Comparison of ENCODE assay signal across 26 cellular contexts in the genomic region with DNA sequence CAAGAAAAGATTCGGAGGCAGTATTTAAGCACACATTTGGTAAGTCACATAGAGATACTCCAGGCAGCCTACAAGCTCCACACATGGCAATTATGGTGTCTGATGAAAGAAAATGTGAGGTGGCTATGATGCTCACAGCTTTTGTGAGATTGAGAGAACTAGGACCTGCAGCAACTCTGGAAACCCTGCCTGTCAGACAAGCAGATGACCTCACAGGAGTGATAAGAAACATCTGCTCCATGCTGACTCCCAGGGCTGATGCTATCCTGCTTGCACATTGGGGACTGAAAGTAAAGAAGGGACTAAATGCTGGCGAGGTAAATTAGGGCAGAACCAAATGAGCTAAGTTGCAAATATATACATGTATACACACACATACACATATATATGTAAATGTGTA.
DNase-seq lines count a peak whose midpoint lies in the region; ATAC-seq and TF ChIP-seq lines count a peak whose summit lies in the region.
"Had no signal": no experiment of that assay in that cellular context is flagged by ENCODE, and none has a peak within 500 bp of the region (broad histone marks: within the 10 kb centered on the region; RNA-seq: fewer than 3 reads in every experiment).

No MANE protein-coding gene starts in this region.

- H2AFZ ChIP-seq in DND-41 (ENCODE audit: low read depth, low read length), result no peak overlapping the region

- no TSS peak for BruUV-seq in A673 (replicated peaks; lab: Mats Ljungman, UMichigan)

- no peak for TF ChIP-seq CTCF in A673 (conservative IDR thresholded peaks at IDR 0.05; ENCODE audit: low read depth, low read length)
- TF ChIP-seq CTCF in DND-41 (IDR thresholded peaks at IDR 0.05; ENCODE audit: borderline replicate concordance, extremely low read depth, low read length, poor library complexity, severe bottlenecking), result no peak
- no peak for TF ChIP-seq CTCF in RWPE1 (conservative IDR thresholded peaks at IDR 0.05; ENCODE audit: low read depth)

- H3K79me2 ChIP-seq in DND-41 (ENCODE audit: insufficient read depth, low read length), result no peaks in the 10 kb centered on the region

- H3K36me3 ChIP-seq in A673 (ENCODE audit: insufficient read depth, low read length, poor library complexity, severe bottlenecking) (no peaks in the 10 kb centered on the region), DND-41 (ENCODE audit: insufficient read depth, low read length) (no peaks in the 10 kb centered on the region)
- H3K36me3 ChIP-seq: neutrophil had no signal

- POLR2A ChIA-PET in A673 (lab: Charles Lee; ENCODE audit: low non-redundant PET) (no interaction called here), RWPE1 (lab: Yijun Ruan, JAX; ENCODE audit: low non-redundant PET) (no interaction called here)

- CTCF ChIA-PET in A673 (lab: Charles Lee), result no interaction called here
- CTCF ChIA-PET in RWPE1 (lab: Yijun Ruan, JAX), result no interaction called here

- no peak overlapping the region for H3K9ac ChIP-seq in DND-41 (ENCODE audit: low read depth, low read length)

- intact Hi-C loops in A673 (cut with micrococcal nuclease; ENCODE audit: unreplicated experiment), result no loop called here

- H3K27ac ChIP-seq in A673 (ENCODE audit: low read depth, low read length, poor library complexity, severe bottlenecking) (no peak overlapping the region), DND-41 (ENCODE audit: low read length) (peak overlapping the region; percentile 68), RWPE1 (no peak overlapping the region)
- H3K27ac ChIP-seq: C4-2B, neutrophil, psoas muscle had no signal

- H3K9me3 ChIP-seq in A673 (ENCODE audit: low read depth, low read length, poor library complexity, severe bottlenecking), result no peaks in the 10 kb centered on the region
- H3K9me3 ChIP-seq in DND-41 (ENCODE audit: insufficient read depth, low read length, severe bottlenecking), result no peaks in the 10 kb centered on the region
- H3K9me3 ChIP-seq: neutrophil, psoas muscle had no signal

- H3K4me1 ChIP-seq in A673 (ENCODE audit: insufficient read depth, low read length, poor library complexity, severe bottlenecking), result no peaks in the 10 kb centered on the region
- peaks cover 38% of the 10 kb centered on the region for H3K4me1 ChIP-seq in DND-41 (ENCODE audit: insufficient read depth, low read length)
- H3K4me1 ChIP-seq: psoas muscle had no signal

- ATAC-seq in DND-41 (ENCODE audit: insufficient read depth, low read depth), result peak; percentile 82
- ATAC-seq in GM19395 (IDR thresholded peaks at IDR 0.05; ENCODE audit: unreplicated experiment), result no peak
- ATAC-seq: activated T-helper 17 cell treated with anti-CD3 and anti-CD28 coated beads, Interleukin-2, amount 50 U/mL, for 72 hours; left colon; psoas muscle; WTC11 had no signal

- no peak overlapping the region for H3K4me3 ChIP-seq in A673 (ENCODE audit: low read depth, low read length, poor library complexity, severe bottlenecking)
- H3K4me3 ChIP-seq in DND-41 (ENCODE audit: low read depth in 1 of 2, low read length in 2 of 2), result peak overlapping the region in 1 of 2 experiments; percentile 1; a peak in 1 of 4 replicates
- H3K4me3 ChIP-seq: dorsolateral prefrontal cortex, psoas muscle had no signal

- no peaks in the 10 kb centered on the region for H4K20me1 ChIP-seq in DND-41 (ENCODE audit: insufficient read depth, low read length)

- peak overlapping the region; percentile 54 for H3K4me2 ChIP-seq in DND-41 (ENCODE audit: insufficient read depth, low read length)

- peak; percentile 7 for DNase-seq in A673 (ENCODE audit: low spot score)
- DNase-seq in DND-41, result peak; percentile 48
- DNase-seq in OCI-M1 (lab: John Stamatoyannopoulos, UW), result peak; percentile 75
- peak; percentile 17 for DNase-seq in fibroblast of peridontal ligament (ENCODE audit: extremely low read depth)
- DNase-seq in activated CD8-positive, alpha-beta memory T cell treated with anti-CD3 and anti-CD28 coated beads, Interleukin-2, amount 50 U/mL, for 48 hours, result no peak
- DNase-seq in DMS114 treated with DMSO at 0.1 percent for 48 hours (lab: John Stamatoyannopoulos, UW; ENCODE audit: unreplicated experiment), result no peak
- no peak for DNase-seq in RWPE1 (ENCODE audit: low spot score)
- DNase-seq: activated CD4-positive, alpha-beta T cell treated with anti-CD3 and anti-CD28 coated beads, Interleukin-2, amount 50 U/mL, for 4 hours; Calu3; central memory CD4-positive, alpha-beta T cell; dorsolateral prefrontal cortex; foreskin melanocyte; left colon; MM.1S; NCI-H1417; NCI-H748 treated with DMSO at 0.1 percent for 48 hours; psoas muscle; stimulated activated CD4-positive, alpha-beta T cell treated with anti-CD3 and anti-CD28 coated beads, Interleukin-2, amount 100 ng/mL, for 24 hours; substantia nigra; SW 1271; T1000 had no signal

- H3K27me3 ChIP-seq in A673 (replicated peaks; ENCODE audit: insufficient read depth, low read depth, low read length, poor library complexity) (peaks cover 26% of the 10 kb centered on the region), DND-41 (ENCODE audit: insufficient read depth, low read length, poor library complexity) (no peaks in the 10 kb centered on the region)
- H3K27me3 ChIP-seq: dorsolateral prefrontal cortex, neutrophil had no signal

Comparison
In these comparisons a context has a peak if more than half of its experiments do, and no peak if none do; other contexts are left out.
1. DNase-seq: peak in A673 (single experiment), DND-41 (single experiment), OCI-M1 (single experiment) and fibroblast of peridontal ligament (single experiment); none in activated CD8-positive, alpha-beta memory T cell treated with anti-CD3 and anti-CD28 coated beads, Interleukin-2, amount 50 U/mL, for 48 hours (single experiment), DMS114 treated with DMSO at 0.1 percent for 48 hours (single experiment) and RWPE1 (single experiment).